ENCODE assay signal across 1 cellular context in genomic region chr12:106275458-106275857, GRCh38.
TF ChIP-seq lines count a peak whose summit lies in the region.

No MANE protein-coding gene starts in this region.

TF ChIP-seq in H1, 55 proteins besides CTCF, POLR2A, EP300 and RAD21:
- TF ChIP-seq TAF1 (IDR thresholded peaks at IDR 0.05; ENCODE audit: low read depth, low read length) (no peak), SUZ12 (IDR thresholded peaks at IDR 0.05; ENCODE audit: low read length) (no peak), POU5F1 (IDR thresholded peaks at IDR 0.05; ENCODE audit: low read depth, low read length) (no peak), CHD2 (IDR thresholded peaks at IDR 0.05; ENCODE audit: low read length) (no peak), SP2 (IDR thresholded peaks at IDR 0.05; ENCODE audit: low read length) (no peak), SIN3A (conservative IDR thresholded peaks at IDR 0.05 in 1 of 2, IDR thresholded peaks at IDR 0.05 in 1 of 2; ENCODE audit: low read depth in 1 of 2, low read length in 2 of 2) (no peak), NRF1 (IDR thresholded peaks at IDR 0.05; ENCODE audit: low read depth, low read length) (no peak), CTBP2 (IDR thresholded peaks at IDR 0.05; ENCODE audit: borderline replicate concordance, insufficient read depth, insufficient read length, low read length) (no peak)
